In the genomic region with DNA sequence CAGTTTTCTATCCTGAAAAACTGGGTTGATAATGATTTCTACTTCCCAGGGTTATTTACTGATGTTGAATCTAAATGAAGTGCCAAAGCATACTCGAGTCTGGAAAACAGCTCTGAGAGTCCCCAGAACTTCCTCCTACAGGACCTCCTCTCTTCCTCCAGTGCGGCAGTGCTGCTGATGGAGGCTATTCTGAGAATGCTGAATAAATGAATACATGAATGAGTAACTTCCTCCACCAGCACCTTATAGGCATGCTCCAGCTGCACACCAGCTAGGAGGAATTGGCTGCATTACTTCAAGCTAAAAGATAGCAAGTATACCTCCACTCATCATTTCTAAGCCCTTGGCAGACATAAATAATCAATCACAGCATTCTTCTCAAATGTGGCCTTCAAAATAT, we compare ENCODE assay signal across 21 cellular contexts.
A peak's percentile ranks its signal among the peaks of the same experiment; 100 is the strongest.
DNase-seq lines count a peak whose midpoint lies in the region; ATAC-seq, FAIRE-seq and TF ChIP-seq lines count a peak whose summit lies in the region.
"Had no signal": no experiment of that assay in that cellular context is flagged by ENCODE, and none has a peak within 500 bp of the region (broad histone marks: within the 10 kb centered on the region; RNA-seq: fewer than 3 reads in every experiment).

No MANE protein-coding gene starts in this region.

- POLR2A ChIA-PET in HepG2 (lab: Yijun Ruan, JAX) (no interaction called here), WTC11 (lab: Charles Lee) (no interaction called here)

- H3K27ac ChIP-seq in right lobe of liver (no peak overlapping the region), HepG2 (ENCODE audit: extremely low read length, insufficient read depth, low read length) (no peak overlapping the region)
- H3K27ac ChIP-seq: A549, BLaER1 had no signal

- H4K20me1 ChIP-seq in HepG2 (ENCODE audit: insufficient read depth, low read length) = no peaks in the 10 kb centered on the region
- H4K20me1 ChIP-seq: BLaER1 had no signal

- no peak overlapping the region for H2AFZ ChIP-seq in HepG2 (ENCODE audit: low read length)

- TF ChIP-seq RAD21 in HepG2 (CRISPR knock-in tag; IDR thresholded peaks at IDR 0.05) = no peak

- H3K27me3 Mint-ChIP-seq in WTC11 (ENCODE audit: low read depth) = no peaks in the 10 kb centered on the region; the same call in none of the 2 replicates

- H3K4me1 Mint-ChIP-seq in WTC11 = peaks cover 8% of the 10 kb centered on the region
- H3K4me1 Mint-ChIP-seq: CD8-positive, alpha-beta memory T cell had no signal

- H3K4me2 ChIP-seq in HepG2 (ENCODE audit: low read depth, low read length) = no peak overlapping the region
- H3K4me2 ChIP-seq: A549, BLaER1 had no signal

- H3K36me3 ChIP-seq in right lobe of liver (no peaks in the 10 kb centered on the region), HepG2 (replicated peaks in 1 of 2; ENCODE audit: control insufficient read depth in 1 of 2, insufficient read depth in 2 of 2, low read length in 2 of 2) (no peaks in the 10 kb centered on the region)
- H3K36me3 ChIP-seq: BLaER1 had no signal

- intact Hi-C loops in right lobe of liver (cut with DNase I) (no loop called here), HepG2 (cut with micrococcal nuclease; ENCODE audit: unreplicated experiment) (no loop called here)

- H3K4me3 ChIP-seq in right lobe of liver (no peak overlapping the region), HepG2 (replicated peaks in 1 of 3; ENCODE audit: insufficient read depth in 1 of 3, low read depth in 2 of 3, low read length in 3 of 3) (no peak overlapping the region), fibroblast of the aortic adventitia (ENCODE audit: low read depth, low read length) (no peak overlapping the region)
- H3K4me3 ChIP-seq: A549, BLaER1, GM12878 had no signal

- ATAC-seq in right lobe of liver = peak in 3 of 4 donors; percentile 53 to 65 (median 58)
- no peak for ATAC-seq in HepG2
- ATAC-seq in HG02642 (IDR thresholded peaks at IDR 0.05; ENCODE audit: poor library complexity, unreplicated experiment) = no peak
- no peak for ATAC-seq in WTC11
- no peak for ATAC-seq in HG03571 (IDR thresholded peaks at IDR 0.05; ENCODE audit: unreplicated experiment)
- ATAC-seq: A549, GM12878, HCT116 had no signal

- H3K79me2 ChIP-seq in HepG2 (ENCODE audit: insufficient read depth, low read length) = no peaks in the 10 kb centered on the region

- no peak overlapping the region for H3K9ac ChIP-seq in HepG2 (ENCODE audit: insufficient read depth, low read depth, low read length)
- H3K9ac ChIP-seq: BLaER1 had no signal

- H3K36me3 Mint-ChIP-seq in WTC11 = peaks cover 11% of the 10 kb centered on the region

- CTCF ChIA-PET in HepG2 (lab: Yijun Ruan, JAX; ENCODE audit: low intra/inter-chr PET ratio, low total read pairs) (no interaction called here), WTC11 (lab: Charles Lee) (interaction anchor here (0.5 kb wide), 1 partner anchor 908 kb away, joined by 3 read pairs; no protein-coding TSS in a partner anchor)

- H3K9me3 ChIP-seq in right lobe of liver (no peaks in the 10 kb centered on the region), HepG2 (ENCODE audit: low read length) (peaks cover 1% of the 10 kb centered on the region)
- H3K9me3 ChIP-seq: A549, BLaER1 had no signal

- peaks cover 26% of the 10 kb centered on the region for H3K9me3 Mint-ChIP-seq in WTC11

- in situ Hi-C loops in HepG2 (cut with HindIII; ENCODE audit: extremely low pct_ligation_motif_present, low pct_unique_long_range_greater_than_20kb) = no loop called here

- TF ChIP-seq POLR2A in right lobe of liver (IDR thresholded peaks at IDR 0.05) (no peak), HepG2 (IDR thresholded peaks at IDR 0.05; ENCODE audit: insufficient read depth in 1 of 2, low read depth in 2 of 2, low read length in 2 of 2) (no peak)

- no peak for DNase-seq in right lobe of liver
- DNase-seq in HepG2 (ENCODE audit: low spot score) = no peak
- DNase-seq in fibroblast of the aortic adventitia (ENCODE audit: low read depth) = peak; percentile 9
- peak; percentile 45 for DNase-seq in pons (ENCODE audit: low spot score)
- no peak for DNase-seq in SIG-M5 treated with dmso at 0.1 percent for 504 hours (lab: John Stamatoyannopoulos, UW; ENCODE audit: unreplicated experiment)
- DNase-seq in WTC11 (ENCODE audit: low spot score) = no peak
- DNase-seq: CD8-positive, alpha-beta memory T cell; DMS53; EL; GOT3; KBM-7; NCI-H1417 treated with DMSO at 0.1 percent for 48 hours; NCI-H187 treated with DMSO at 0.1 percent for 48 hours; NCI-H2227 treated with DMSO at 0.1 percent for 48 hours; NCI-H524 treated with DMSO at 0.1 percent for 48 hours had no signal

- no peaks in the 10 kb centered on the region for H3K4me1 ChIP-seq in right lobe of liver
- no peaks in the 10 kb centered on the region for H3K4me1 ChIP-seq in HepG2 (ENCODE audit: insufficient read depth, low read length)
- H3K4me1 ChIP-seq: A549, BLaER1 had no signal

- TF ChIP-seq CTCF in right lobe of liver (IDR thresholded peaks at IDR 0.05) (no peak), HepG2 (CRISPR knock-in tag; IDR thresholded peaks at IDR 0.05) (no peak), fibroblast of the aortic adventitia (IDR thresholded peaks at IDR 0.05; ENCODE audit: insufficient read depth, low read length) (no peak), WTC11 (IDR thresholded peaks at IDR 0.05) (no peak)

- H3K4me3 Mint-ChIP-seq in WTC11 = no peak overlapping the region
- H3K4me3 Mint-ChIP-seq: CD8-positive, alpha-beta memory T cell had no signal

- TF ChIP-seq EP300 in HepG2 (IDR thresholded peaks at IDR 0.05; ENCODE audit: low read depth in 2 of 2, low read length in 2 of 2) (no peak), HepG2 (CRISPR knock-in tag; IDR thresholded peaks at IDR 0.05; ENCODE audit: borderline replicate concordance) (no peak)

- no peak for FAIRE-seq in HepG2 (lab: Jason Lieb, UNC)
- FAIRE-seq: A549, GM12878 had no signal

- 51% methylated on average over 2 of the region's 2 CpGs for WGBS in right lobe of liver (ENCODE audit: insufficient coverage, low coverage, low lambda C conversion rate, missing lambda C conversion rate)
- 50% methylated on average over 2 of the region's 2 CpGs for WGBS in HepG2 (ENCODE audit: low lambda C conversion rate)

- BruUV-seq in HepG2 (replicated peaks; lab: Mats Ljungman, UMichigan) = no TSS peak

- H3K27me3 ChIP-seq in right lobe of liver (no peaks in the 10 kb centered on the region), HepG2 (ENCODE audit: control insufficient read depth in 1 of 2, insufficient read depth in 2 of 2, low read length in 2 of 2) (no peaks in the 10 kb centered on the region)
- H3K27me3 ChIP-seq: BLaER1 had no signal

- H3K27ac Mint-ChIP-seq in WTC11 = no peak overlapping the region
- H3K27ac Mint-ChIP-seq: CD8-positive, alpha-beta memory T cell had no signal

TF ChIP-seq in HepG2, 621 proteins besides CTCF, POLR2A, EP300 and RAD21:
- TF ChIP-seq PAWR (CRISPR knock-in tag; IDR thresholded peaks at IDR 0.05; ENCODE audit: borderline replicate concordance) = no peak
- TF ChIP-seq, protein P1, sequence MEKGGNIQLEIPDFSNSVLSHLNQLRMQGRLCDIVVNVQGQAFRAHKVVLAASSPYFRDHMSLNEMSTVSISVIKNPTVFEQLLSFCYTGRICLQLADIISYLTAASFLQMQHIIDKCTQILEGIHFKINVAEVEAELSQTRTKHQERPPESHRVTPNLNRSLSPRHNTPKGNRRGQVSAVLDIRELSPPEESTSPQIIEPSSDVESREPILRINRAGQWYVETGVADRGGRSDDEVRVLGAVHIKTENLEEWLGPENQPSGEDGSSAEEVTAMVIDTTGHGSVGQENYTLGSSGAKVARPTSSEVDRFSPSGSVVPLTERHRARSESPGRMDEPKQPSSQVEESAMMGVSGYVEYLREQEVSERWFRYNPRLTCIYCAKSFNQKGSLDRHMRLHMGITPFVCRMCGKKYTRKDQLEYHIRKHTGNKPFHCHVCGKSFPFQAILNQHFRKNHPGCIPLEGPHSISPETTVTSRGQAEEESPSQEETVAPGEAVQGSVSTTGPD (CRISPR knock-in tag; IDR thresholded peaks at IDR 0.05) = no peak
- TF ChIP-seq MXD1 (CRISPR knock-in tag; IDR thresholded peaks at IDR 0.05) = no peak
TF ChIP-seq in HepG2: peak in this region for 0.

TF ChIP-seq in WTC11, 78 proteins besides CTCF, POLR2A, EP300 and RAD21 (continues in another document):
- no peak for TF ChIP-seq ZNF232 (CRISPR knock-in tag; IDR thresholded peaks at IDR 0.05)
- TF ChIP-seq, protein P2, sequence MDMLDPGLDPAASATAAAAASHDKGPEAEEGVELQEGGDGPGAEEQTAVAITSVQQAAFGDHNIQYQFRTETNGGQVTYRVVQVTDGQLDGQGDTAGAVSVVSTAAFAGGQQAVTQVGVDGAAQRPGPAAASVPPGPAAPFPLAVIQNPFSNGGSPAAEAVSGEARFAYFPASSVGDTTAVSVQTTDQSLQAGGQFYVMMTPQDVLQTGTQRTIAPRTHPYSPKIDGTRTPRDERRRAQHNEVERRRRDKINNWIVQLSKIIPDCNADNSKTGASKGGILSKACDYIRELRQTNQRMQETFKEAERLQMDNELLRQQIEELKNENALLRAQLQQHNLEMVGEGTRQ (CRISPR knock-in tag; IDR thresholded peaks at IDR 0.05) = no peak
- no peak for TF ChIP-seq MLX (CRISPR knock-in tag; IDR thresholded peaks at IDR 0.05)
- TF ChIP-seq CREB1 (CRISPR knock-in tag; IDR thresholded peaks at IDR 0.05) = no peak
- no peak for TF ChIP-seq ZBTB21 (CRISPR knock-in tag; IDR thresholded peaks at IDR 0.05; ENCODE audit: borderline replicate concordance)
- TF ChIP-seq TEAD4 (CRISPR knock-in tag; IDR thresholded peaks at IDR 0.05) = no peak
- TF ChIP-seq NR3C1 (CRISPR knock-in tag; conservative IDR thresholded peaks at IDR 0.05; ENCODE audit: low read depth) = no peak
- no peak for TF ChIP-seq KAT7 (CRISPR knock-in tag; IDR thresholded peaks at IDR 0.05; ENCODE audit: borderline replicate concordance)
- TF ChIP-seq TEAD1 (CRISPR knock-in tag; IDR thresholded peaks at IDR 0.05) = no peak
- no peak for TF ChIP-seq SMAD3 (CRISPR knock-in tag; IDR thresholded peaks at IDR 0.05; ENCODE audit: borderline replicate concordance)

Comparison
In these comparisons a context has a peak if more than half of its experiments do, and no peak if none do; other contexts are left out.
1. ATAC-seq: peak in right lobe of liver (3 of 4); none in HepG2 (single experiment), HG02642 (single experiment), WTC11 (single experiment) and HG03571 (single experiment).
2. DNase-seq: peak in fibroblast of the aortic adventitia (single experiment) and pons (single experiment); none in right lobe of liver (0 of 3), HepG2 (single experiment), SIG-M5 treated with dmso at 0.1 percent for 504 hours (single experiment) and WTC11 (single experiment).